1 cellular context compared by ENCODE assay signal in the genomic region with DNA sequence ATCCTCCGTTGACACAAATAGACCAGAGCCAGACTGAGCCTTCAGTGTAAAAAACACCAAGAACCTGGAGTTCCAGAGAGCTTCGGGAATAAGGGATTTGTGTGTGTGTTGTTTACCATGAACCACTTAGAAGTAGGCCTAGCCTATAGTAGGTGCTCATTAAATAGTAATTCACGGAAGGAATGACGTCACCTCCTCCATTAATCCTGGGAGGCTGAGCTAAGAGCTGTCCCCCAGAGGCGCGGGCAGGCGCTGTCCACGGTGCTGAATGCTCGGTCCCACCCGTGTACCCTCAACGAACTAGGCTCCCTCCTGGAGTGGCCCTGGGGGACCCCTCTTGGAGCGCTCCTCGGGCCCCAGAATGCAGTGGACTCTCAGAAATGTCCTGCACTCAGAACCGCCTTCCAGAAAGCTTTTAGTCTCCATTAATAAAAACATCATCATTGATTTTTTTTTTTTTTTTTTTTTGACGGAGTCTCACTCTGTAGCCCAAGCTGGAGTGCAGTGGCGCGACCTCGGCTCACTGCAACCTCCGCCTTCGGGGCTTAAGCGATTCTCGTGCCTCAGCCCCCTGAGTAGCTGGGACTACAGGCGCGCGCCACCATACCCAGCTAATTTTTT.
TF ChIP-seq lines count a peak whose summit lies in the region.

No MANE protein-coding gene starts in this region.

TF ChIP-seq in GM12878, 131 proteins besides CTCF, POLR2A, EP300 and RAD21:
- TF ChIP-seq BACH1 (IDR thresholded peaks at IDR 0.05; ENCODE audit: borderline replicate concordance) (no peak), NFXL1 (IDR thresholded peaks at IDR 0.05; ENCODE audit: borderline replicate concordance) (no peak), ATF7 (IDR thresholded peaks at IDR 0.05; ENCODE audit: low read depth) (peak; percentile 94), JUND (IDR thresholded peaks at IDR 0.05; ENCODE audit: low read depth, low read length) (peak; percentile 68; the same call in 1 of the 2 replicates), HCFC1 (IDR thresholded peaks at IDR 0.05; ENCODE audit: low read length) (no peak), TBL1XR1 (IDR thresholded peaks at IDR 0.05; ENCODE audit: low read depth, low read length) (no peak), RAD51 (IDR thresholded peaks at IDR 0.05) (no peak), YBX1 (IDR thresholded peaks at IDR 0.05) (no peak)
- TF ChIP-seq, protein P1, sequence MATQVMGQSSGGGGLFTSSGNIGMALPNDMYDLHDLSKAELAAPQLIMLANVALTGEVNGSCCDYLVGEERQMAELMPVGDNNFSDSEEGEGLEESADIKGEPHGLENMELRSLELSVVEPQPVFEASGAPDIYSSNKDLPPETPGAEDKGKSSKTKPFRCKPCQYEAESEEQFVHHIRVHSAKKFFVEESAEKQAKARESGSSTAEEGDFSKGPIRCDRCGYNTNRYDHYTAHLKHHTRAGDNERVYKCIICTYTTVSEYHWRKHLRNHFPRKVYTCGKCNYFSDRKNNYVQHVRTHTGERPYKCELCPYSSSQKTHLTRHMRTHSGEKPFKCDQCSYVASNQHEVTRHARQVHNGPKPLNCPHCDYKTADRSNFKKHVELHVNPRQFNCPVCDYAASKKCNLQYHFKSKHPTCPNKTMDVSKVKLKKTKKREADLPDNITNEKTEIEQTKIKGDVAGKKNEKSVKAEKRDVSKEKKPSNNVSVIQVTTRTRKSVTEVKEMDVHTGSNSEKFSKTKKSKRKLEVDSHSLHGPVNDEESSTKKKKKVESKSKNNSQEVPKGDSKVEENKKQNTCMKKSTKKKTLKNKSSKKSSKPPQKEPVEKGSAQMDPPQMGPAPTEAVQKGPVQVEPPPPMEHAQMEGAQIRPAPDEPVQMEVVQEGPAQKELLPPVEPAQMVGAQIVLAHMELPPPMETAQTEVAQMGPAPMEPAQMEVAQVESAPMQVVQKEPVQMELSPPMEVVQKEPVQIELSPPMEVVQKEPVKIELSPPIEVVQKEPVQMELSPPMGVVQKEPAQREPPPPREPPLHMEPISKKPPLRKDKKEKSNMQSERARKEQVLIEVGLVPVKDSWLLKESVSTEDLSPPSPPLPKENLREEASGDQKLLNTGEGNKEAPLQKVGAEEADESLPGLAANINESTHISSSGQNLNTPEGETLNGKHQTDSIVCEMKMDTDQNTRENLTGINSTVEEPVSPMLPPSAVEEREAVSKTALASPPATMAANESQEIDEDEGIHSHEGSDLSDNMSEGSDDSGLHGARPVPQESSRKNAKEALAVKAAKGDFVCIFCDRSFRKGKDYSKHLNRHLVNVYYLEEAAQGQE (IDR thresholded peaks at IDR 0.05; ENCODE audit: low read depth, low read length) = peak; percentile 98
